In the genomic region with DNA sequence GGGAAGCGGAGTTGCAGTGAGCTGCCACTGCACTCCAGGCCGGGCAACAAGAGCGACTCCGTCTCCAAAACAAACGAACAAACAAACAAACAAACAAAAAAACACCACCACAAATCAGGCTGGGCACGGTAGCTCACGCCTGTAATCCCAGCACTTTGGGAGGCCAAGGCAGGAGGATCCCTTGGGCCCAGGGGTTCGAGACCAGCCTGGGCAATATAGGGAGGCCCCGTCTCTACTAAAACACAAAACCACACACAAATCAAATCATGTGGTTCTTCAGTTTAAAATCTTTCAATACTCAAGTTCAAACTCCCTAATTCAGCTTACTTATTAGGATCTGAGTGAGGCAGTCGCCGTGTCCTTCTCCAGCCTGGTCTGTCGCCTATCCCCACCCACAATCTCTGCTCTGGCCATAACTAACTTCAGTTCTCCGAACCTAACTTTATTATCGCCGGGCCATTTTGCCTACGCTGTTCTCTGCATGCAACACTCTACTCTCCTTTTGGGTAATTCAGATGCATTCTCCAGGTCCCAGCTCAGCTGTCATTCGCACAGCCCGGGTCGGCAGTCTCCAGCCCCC, we compare ENCODE assay signal across 8 cellular contexts. TPM values are rescaled to one million over a fixed set of nuclear protein-coding genes. Genes with fewer than 3 reads are reported as not detected.
DNase-seq lines count a peak whose midpoint lies in the region; ATAC-seq, FAIRE-seq and TF ChIP-seq lines count a peak whose summit lies in the region.

No MANE protein-coding gene starts in this region.

- no peak for FAIRE-seq in GM12891 (lab: Jason Lieb, UNC)

- TF ChIP-seq CTCF in kidney epithelial cell (IDR thresholded peaks at IDR 0.05; ENCODE audit: insufficient read depth, low read length, poor library complexity, severe bottlenecking) = no peak

- peaks cover 9% of the 10 kb centered on the region for H3K4me1 ChIP-seq in thymus (ENCODE audit: control insufficient read depth, insufficient read depth, low read length)

- no peaks in the 10 kb centered on the region for H3K36me3 ChIP-seq in kidney epithelial cell (ENCODE audit: control insufficient read depth, insufficient read depth, low read length)
- H3K36me3 ChIP-seq in thymus (ENCODE audit: control insufficient read depth, insufficient read depth) = no peaks in the 10 kb centered on the region

- H3K9me3 ChIP-seq in thymus (ENCODE audit: control insufficient read depth) = no peaks in the 10 kb centered on the region

- WGBS in adipose tissue, 3 donors = 27 to 31% (median 31%) methylated on average over 19 of the region's 19 CpGs
- 35% methylated on average over 19 of the region's 19 CpGs for WGBS in thymus

- H3K27me3 ChIP-seq in kidney epithelial cell (ENCODE audit: control insufficient read depth, insufficient read depth, low read length) = no peaks in the 10 kb centered on the region
- no peaks in the 10 kb centered on the region for H3K27me3 ChIP-seq in thymus (ENCODE audit: control insufficient read depth, insufficient read depth)

- H3K4me3 ChIP-seq in kidney epithelial cell (ENCODE audit: low read depth, low read length) (peak overlapping the region; percentile 97), thymus (ENCODE audit: low read length) (peak overlapping the region; percentile 98)

- peak; percentile 4 for ATAC-seq in HG03108 (IDR thresholded peaks at IDR 0.05; ENCODE audit: unreplicated experiment)

- DNase-seq in GM12891 (ENCODE audit: insufficient read length, low spot score) = peak; percentile 33
- no peak for DNase-seq in kidney epithelial cell (ENCODE audit: low read depth)
- DNase-seq in HT-29 (ENCODE audit: low spot score) = no peak
- DNase-seq in DMS 273 treated with DMSO at 0.1 percent for 48 hours (lab: John Stamatoyannopoulos, UW) = no peak
- no peak for DNase-seq in SIG-M5 treated with dmso at 0.1 percent for 504 hours (lab: John Stamatoyannopoulos, UW; ENCODE audit: unreplicated experiment)

- no peak for TF ChIP-seq POLR2A in GM12891 (IDR thresholded peaks at IDR 0.05; ENCODE audit: low read depth, low read length)

- H3K27ac ChIP-seq in adipose tissue (ENCODE audit: low read depth, low read length) (peak overlapping the region; percentile 67), thymus (ENCODE audit: low read depth) (peak overlapping the region; percentile 92)

TF ChIP-seq in GM12891, 5 proteins besides CTCF, POLR2A, EP300 and RAD21:
- TF ChIP-seq TAF1 (IDR thresholded peaks at IDR 0.05; ENCODE audit: low read depth, low read length) (no peak), PAX5 (IDR thresholded peaks at IDR 0.05; ENCODE audit: insufficient read depth, low read length, severe bottlenecking) (no peak), POU2F2 (IDR thresholded peaks at IDR 0.05; ENCODE audit: low read depth, low read length) (no peak), POLR2AphosphoS5 (IDR thresholded peaks at IDR 0.05; ENCODE audit: low read depth, low read length) (no peak), SPI1 (IDR thresholded peaks at IDR 0.05; ENCODE audit: low read depth, low read length) (no peak)

RNA-seq across cellular contexts. Expression of gene RTF1, which starts 0.6 kb away (rescaled TPM):
- 19.3 TPM for polyA plus RNA-seq in GM12891 (2012; ENCODE audit: low read depth, missing spikeins)
- polyA plus RNA-seq in adipose tissue = 10 to 100 TPM in 2 of 3 donors, 1 to 10 TPM in 1; 7.7 to 22.9 (median 16.3) TPM
- 21.3 and 27.9 TPM in 2 replicates for total RNA-seq in kidney epithelial cell
- polyA plus RNA-seq in thymus = 19.0 TPM
- total RNA-seq in HT-29 (2014; rRNA removed; shearing (Covaris generic)) = 13.4 and 21.0 TPM in 2 replicates

RNA-seq across cellular contexts. Expression of gene NDUFAF1, which starts 14.0 kb away (rescaled TPM):
- polyA plus RNA-seq in GM12891 (2012; ENCODE audit: low read depth, missing spikeins) = 20.3 TPM
- polyA plus RNA-seq in adipose tissue = 10 to 100 TPM; 11.1 to 23.8 (median 16.6) TPM
- 18.2 and 27.3 TPM in 2 replicates for total RNA-seq in kidney epithelial cell
- 19.5 TPM for polyA plus RNA-seq in thymus
- total RNA-seq in HT-29 (2014; rRNA removed; shearing (Covaris generic)) = 11.2 and 11.4 TPM in 2 replicates
